In the genomic region with DNA sequence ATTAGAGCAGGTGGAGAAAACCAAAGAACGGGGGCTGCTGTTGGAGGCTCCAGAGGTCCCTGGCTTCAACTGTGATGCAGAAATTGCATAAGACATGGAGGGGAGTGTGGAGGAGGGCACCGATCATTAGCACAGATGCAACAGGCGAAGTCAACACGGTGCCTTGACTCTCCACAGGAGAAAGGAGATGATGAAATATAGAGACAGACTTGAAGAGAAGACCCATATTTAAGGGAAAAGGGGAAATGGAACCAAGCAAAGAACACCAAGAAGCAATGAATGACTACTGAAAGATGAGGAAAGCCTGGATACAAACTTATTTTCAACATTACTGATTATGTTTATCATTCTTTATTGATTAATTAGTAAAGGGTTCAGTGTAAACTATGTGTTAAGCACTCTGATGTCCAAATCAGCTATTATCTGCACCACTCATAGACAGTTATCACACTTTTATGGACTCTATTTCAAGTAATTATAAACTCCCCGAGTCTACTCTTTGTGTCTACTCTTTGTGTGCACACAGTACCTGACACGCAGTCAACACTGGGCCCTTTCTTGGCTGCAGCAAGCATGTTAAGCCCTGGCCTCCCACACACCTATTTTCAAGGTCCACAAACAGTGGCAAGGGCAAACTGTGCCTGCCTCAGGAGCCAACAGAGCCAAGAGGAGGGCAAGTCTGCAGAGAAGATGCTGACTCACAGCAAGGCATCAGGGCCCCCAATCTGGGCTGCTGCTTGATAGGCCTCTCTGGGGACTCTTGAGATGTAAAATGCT, we compare ENCODE assay signal across 11 cellular contexts.
"Had no signal": no experiment of that assay in that cellular context is flagged by ENCODE, and none has a peak within 500 bp of the region (broad histone marks: within the 10 kb centered on the region; RNA-seq: fewer than 3 reads in every experiment).

No MANE protein-coding gene starts in this region.

- H3K9me3 Mint-ChIP-seq: activated naive CD4-positive, alpha-beta T cell treated with anti-CD3 and anti-CD28 coated beads for 36 hours; natural killer cell had no signal

- H3K9me3 ChIP-seq: heart right ventricle had no signal

- H3K4me3 ChIP-seq: cardiac muscle cell, heart right ventricle had no signal

- H3K27ac Mint-ChIP-seq: activated naive CD4-positive, alpha-beta T cell treated with anti-CD3 and anti-CD28 coated beads for 36 hours; natural killer cell had no signal

- ATAC-seq: foreskin keratinocyte, heart right ventricle, left lobe of liver, natural killer cell, right cardiac atrium had no signal

- H3K36me3 ChIP-seq: cardiac muscle cell, heart right ventricle had no signal

- DNase-seq: activated CD4-positive, alpha-beta T cell treated with anti-CD3 and anti-CD28 coated beads for 4 hours; activated CD8-positive, alpha-beta memory T cell treated with anti-CD3 and anti-CD28 coated beads for 24 hours; activated naive CD4-positive, alpha-beta T cell treated with anti-CD3 and anti-CD28 coated beads for 36 hours; foreskin keratinocyte; heart right ventricle; islet precursor cell; natural killer cell; right cardiac atrium; small intestine had no signal

- H3K27ac ChIP-seq: cardiac muscle cell, foreskin keratinocyte, heart right ventricle had no signal

- H3K36me3 Mint-ChIP-seq: natural killer cell had no signal

- H3K4me1 ChIP-seq: foreskin keratinocyte had no signal

- H3K4me3 Mint-ChIP-seq: activated naive CD4-positive, alpha-beta T cell treated with anti-CD3 and anti-CD28 coated beads for 36 hours; natural killer cell had no signal

- H3K27me3 ChIP-seq: cardiac muscle cell, foreskin keratinocyte, heart right ventricle had no signal
